ENCODE assay signal across 10 cellular contexts in genomic region chr15:68205558-68205944, GRCh38. TPM values are rescaled to one million over a fixed set of nuclear protein-coding genes. Genes with fewer than 3 reads are reported as not detected.
A peak's percentile ranks its signal among the peaks of the same experiment; 100 is the strongest.
DNase-seq lines count a peak whose midpoint lies in the region; ATAC-seq and TF ChIP-seq lines count a peak whose summit lies in the region.
"Had no signal": no experiment of that assay in that cellular context is flagged by ENCODE, and none has a peak within 500 bp of the region (broad histone marks: within the 10 kb centered on the region; RNA-seq: fewer than 3 reads in every experiment).

No MANE protein-coding gene starts in this region.

- H3K27me3 ChIP-seq in mononuclear cell (ENCODE audit: insufficient read depth, low read length) (no peaks in the 10 kb centered on the region), tibial artery (peaks cover 0 to 5% of the 10 kb centered on the region in 2 donors)
- H3K27me3 ChIP-seq: cardiac muscle cell had no signal

- H3K9me3 Mint-ChIP-seq in activated CD8-positive, alpha-beta memory T cell treated with anti-CD3 and anti-CD28 coated beads, Interleukin-2, amount 10 ng/mL, durations not matched to agents 7 days and 5 days (ENCODE audit: low read depth) = no peaks in the 10 kb centered on the region
- H3K9me3 Mint-ChIP-seq in brain = no peaks in the 10 kb centered on the region

- peaks cover 70% of the 10 kb centered on the region for H3K4me1 ChIP-seq in mononuclear cell (ENCODE audit: insufficient read depth, low read length)
- H3K4me1 ChIP-seq in tibial artery = peaks cover 0 to 27% (median 9%) of the 10 kb centered on the region in 4 donors

- H3K4me3 Mint-ChIP-seq in activated CD8-positive, alpha-beta memory T cell treated with anti-CD3 and anti-CD28 coated beads, Interleukin-2, amount 10 ng/mL, durations not matched to agents 7 days and 5 days = no peak overlapping the region
- H3K4me3 Mint-ChIP-seq in brain = no peak overlapping the region

- peak; percentile 48 for DNase-seq in activated CD8-positive, alpha-beta memory T cell treated with anti-CD3 and anti-CD28 coated beads, Interleukin-2, amount 50 U/mL, for 48 hours
- DNase-seq in activated CD8-positive, alpha-beta memory T cell treated with anti-CD3 and anti-CD28 coated beads, Interleukin-2, amount 10 ng/mL, durations not matched to agents 7 days and 5 days = no peak
- DNase-seq in tibial artery (no peak), COLO829 (ENCODE audit: low spot score) (no peak)

- CTCF ChIA-PET in activated CD8-positive, alpha-beta memory T cell treated with anti-CD3 and anti-CD28 coated beads, Interleukin-2, amount 10 ng/mL, durations not matched to agents 7 days and 5 days (lab: Charles Lee) = interaction anchor here (1.7 kb wide), 1 partner anchor 21 kb away, joined by 4 read pairs; no protein-coding TSS in a partner anchor

- peak overlapping the region; percentile 32 for H3K4me3 ChIP-seq in mononuclear cell (ENCODE audit: low read length)
- H3K4me3 ChIP-seq in tibial artery = peak overlapping the region; percentile 1 to 3
- H3K4me3 ChIP-seq: cardiac muscle cell had no signal

- no peak overlapping the region for H3K27ac Mint-ChIP-seq in activated CD8-positive, alpha-beta memory T cell treated with anti-CD3 and anti-CD28 coated beads, Interleukin-2, amount 10 ng/mL, durations not matched to agents 7 days and 5 days
- H3K27ac Mint-ChIP-seq in brain = peak overlapping the region in 3 of 5 experiments; percentile 38 to 84 (median 83)

- intact Hi-C loops in tibial artery (cut with DNase I; ENCODE audit: low total_unique reads) = loop anchor here (5.0 kb wide), 1 partner anchor 343 kb away; no protein-coding TSS in a partner anchor

- no peaks in the 10 kb centered on the region for H3K27me3 Mint-ChIP-seq in activated CD8-positive, alpha-beta memory T cell treated with anti-CD3 and anti-CD28 coated beads, Interleukin-2, amount 10 ng/mL, durations not matched to agents 7 days and 5 days
- H3K27me3 Mint-ChIP-seq in brain = peaks cover 3% of the 10 kb centered on the region
- H3K27me3 Mint-ChIP-seq: progenitor cell of endocrine pancreas had no signal

- H3K9me3 ChIP-seq in mononuclear cell (ENCODE audit: low read depth, low read length) = no peaks in the 10 kb centered on the region
- H3K9me3 ChIP-seq in tibial artery = no peaks in the 10 kb centered on the region

- H3K36me3 Mint-ChIP-seq in activated CD8-positive, alpha-beta memory T cell treated with anti-CD3 and anti-CD28 coated beads, Interleukin-2, amount 10 ng/mL, durations not matched to agents 7 days and 5 days = peaks cover 1% of the 10 kb centered on the region
- H3K36me3 Mint-ChIP-seq in brain = no peaks in the 10 kb centered on the region

- H3K27ac ChIP-seq in tibial artery = no peak overlapping the region
- H3K27ac ChIP-seq: cardiac muscle cell had no signal

- TF ChIP-seq CTCF in brain (conservative IDR thresholded peaks at IDR 0.05) (no peak), tibial artery (IDR thresholded peaks at IDR 0.05) (no peak)

- H3K36me3 ChIP-seq in tibial artery = no peaks in the 10 kb centered on the region
- H3K36me3 ChIP-seq: cardiac muscle cell had no signal

- ATAC-seq in activated CD8-positive, alpha-beta memory T cell treated with anti-CD3 and anti-CD28 coated beads, Interleukin-2, amount 10 ng/mL, durations not matched to agents 7 days and 5 days = no peak
- ATAC-seq in HG03378 (IDR thresholded peaks at IDR 0.05; ENCODE audit: unreplicated experiment) (no peak), HG03432 (IDR thresholded peaks at IDR 0.05; ENCODE audit: unreplicated experiment) (no peak)

- peaks cover 21% of the 10 kb centered on the region for H3K4me1 Mint-ChIP-seq in activated CD8-positive, alpha-beta memory T cell treated with anti-CD3 and anti-CD28 coated beads, Interleukin-2, amount 10 ng/mL, durations not matched to agents 7 days and 5 days
- H3K4me1 Mint-ChIP-seq in brain = peaks cover 28% of the 10 kb centered on the region

RNA-seq across cellular contexts. Expression of gene CALML4, which starts 0.4 kb away (rescaled TPM):
- 10 to 100 TPM; 11.1 to 13.1 TPM for total RNA-seq in activated CD8-positive, alpha-beta memory T cell treated with anti-CD3 and anti-CD28 coated beads, Interleukin-2, amount 10 ng/mL, durations not matched to agents 7 days and 5 days
- polyA plus RNA-seq in brain (ENCODE audit: insufficient read depth, low read depth, low replicate concordance) = 2.5 TPM
- total RNA-seq in mononuclear cell = 5.2 TPM

RNA-seq across cellular contexts. Expression of gene CLN6, which starts 24.0 kb away (rescaled TPM):
- 10 to 100 TPM; 60.2 to 64.6 TPM for total RNA-seq in activated CD8-positive, alpha-beta memory T cell treated with anti-CD3 and anti-CD28 coated beads, Interleukin-2, amount 10 ng/mL, durations not matched to agents 7 days and 5 days
- polyA plus RNA-seq in brain (ENCODE audit: insufficient read depth, low read depth, low replicate concordance) = 21.5 TPM
- 9.3 TPM for total RNA-seq in mononuclear cell
